In genomic region chr10:27192284-27192683, GRCh38 we compare ENCODE assay signal across 10 cellular contexts. TPM values are rescaled to one million over a fixed set of nuclear protein-coding genes. Genes with fewer than 3 reads are reported as not detected.
DNase-seq lines count a peak whose midpoint lies in the region; ATAC-seq and TF ChIP-seq lines count a peak whose summit lies in the region.
"Had no signal": no experiment of that assay in that cellular context is flagged by ENCODE, and none has a peak within 500 bp of the region (broad histone marks: within the 10 kb centered on the region; RNA-seq: fewer than 3 reads in every experiment).

No MANE protein-coding gene starts in this region.

- CTCF ChIA-PET in PC-3 (lab: Charles Lee) = interaction anchor here (0.7 kb wide), 1 partner anchor 38 kb away, joined by 4 read pairs; the partner anchor contains the start of gene YME1L1

- H3K9me3 ChIP-seq in PC-3 (ENCODE audit: low read length) (no peaks in the 10 kb centered on the region), osteoblast (ENCODE audit: low read depth, low read length) (no peaks in the 10 kb centered on the region), Karpas-422 (ENCODE audit: low read length) (no peaks in the 10 kb centered on the region)
- H3K9me3 ChIP-seq: neutrophil had no signal

- H3K79me2 ChIP-seq in PC-3 (ENCODE audit: low read length) (no peaks in the 10 kb centered on the region), osteoblast (ENCODE audit: insufficient read depth, low read length) (no peaks in the 10 kb centered on the region), Karpas-422 (ENCODE audit: low read length) (no peaks in the 10 kb centered on the region)

- H3K4me2 ChIP-seq in PC-3 (ENCODE audit: low read length) (no peak overlapping the region), osteoblast (ENCODE audit: insufficient read depth, low read length) (peak overlapping the region; percentile 62), Karpas-422 (ENCODE audit: low read depth, low read length, poor library complexity, severe bottlenecking) (no peak overlapping the region)

- BruUV-seq in PC-3 (replicated peaks; lab: Mats Ljungman, UMichigan) = no TSS peak

- DNase-seq in Daoy (ENCODE audit: low read depth) (peak; percentile 91), PC-3 (peak; percentile 82), epithelial cell of esophagus (ENCODE audit: low read depth) (peak; percentile 56), osteoblast (ENCODE audit: insufficient read length, low spot score, missing footprints) (peak; percentile 93), NCI-H82 treated with DMSO at 0.1 percent for 48 hours (lab: John Stamatoyannopoulos, UW; ENCODE audit: unreplicated experiment) (no peak), Karpas-422 (no peak)
- no peak for DNase-seq in stimulated activated naive CD8-positive, alpha-beta T cell treated with anti-CD3 and anti-CD28 coated beads, Interleukin-15, Interleukin-2, amounts not matched to agents 100 U/mL and 50 U/mL, for 24 hours
- DNase-seq: SIG-M5 had no signal

- intact Hi-C loops in PC-3 (cut with micrococcal nuclease) = loop anchor here (5.0 kb wide), 1 partner anchor 35 kb away; the partner anchor contains the start of gene MASTL

- H3K27me3 ChIP-seq in PC-3 (ENCODE audit: low read length) = no peaks in the 10 kb centered on the region
- H3K27me3 ChIP-seq in osteoblast (ENCODE audit: insufficient read depth, low read length) = no peaks in the 10 kb centered on the region
- no peaks in the 10 kb centered on the region for H3K27me3 ChIP-seq in Karpas-422 (ENCODE audit: low read length)
- H3K27me3 ChIP-seq: neutrophil had no signal

- H3K27ac ChIP-seq in PC-3 (ENCODE audit: low read length) (peak overlapping the region; percentile 43; the same call in 1 of the 2 replicates), osteoblast (ENCODE audit: low read depth, low read length) (peak overlapping the region; percentile 73), Karpas-422 (ENCODE audit: low read length) (no peak overlapping the region)
- H3K27ac ChIP-seq: neutrophil had no signal

- no peak overlapping the region for H3K9ac ChIP-seq in PC-3 (ENCODE audit: low read length)
- H3K9ac ChIP-seq in Karpas-422 (ENCODE audit: low read length) = no peak overlapping the region

- POLR2A ChIA-PET in PC-3 (lab: Charles Lee; ENCODE audit: unreplicated experiment) = no interaction called here

- peaks cover 5% of the 10 kb centered on the region; the same call in 1 of the 2 replicates for H3K4me1 ChIP-seq in PC-3 (ENCODE audit: insufficient read depth, low read length)
- H3K4me1 ChIP-seq in osteoblast (ENCODE audit: insufficient read depth, low read length) = peaks cover 12% of the 10 kb centered on the region
- H3K4me1 ChIP-seq in Karpas-422 (ENCODE audit: low read length) = no peaks in the 10 kb centered on the region

- no peaks in the 10 kb centered on the region for H3F3A ChIP-seq in PC-3 (ENCODE audit: low read length, unreplicated experiment)

- H3K9me2 ChIP-seq in PC-3 (replicated peaks; ENCODE audit: low read length) = no peaks in the 10 kb centered on the region
- H3K9me2 ChIP-seq in Karpas-422 (replicated peaks; ENCODE audit: insufficient read depth, low read length) = no peaks in the 10 kb centered on the region

- H4K20me1 ChIP-seq in PC-3 (ENCODE audit: low read length) (no peaks in the 10 kb centered on the region), osteoblast (ENCODE audit: insufficient read depth, low read length) (no peaks in the 10 kb centered on the region), Karpas-422 (ENCODE audit: insufficient read depth, low read depth, low read length) (no peaks in the 10 kb centered on the region)

- H3K4me3 ChIP-seq in PC-3 (ENCODE audit: low read length) = no peak overlapping the region
- no peak overlapping the region for H3K4me3 ChIP-seq in epithelial cell of esophagus (ENCODE audit: low read length)
- H3K4me3 ChIP-seq in osteoblast (ENCODE audit: insufficient read depth, low read length) = no peak overlapping the region
- H3K4me3 ChIP-seq in Karpas-422 (ENCODE audit: low read length) = no peak overlapping the region

- TF ChIP-seq CTCF in PC-3 (conservative IDR thresholded peaks at IDR 0.05; ENCODE audit: low read depth, low read length) = no peak
- no peak for TF ChIP-seq CTCF in epithelial cell of esophagus (IDR thresholded peaks at IDR 0.05; ENCODE audit: insufficient read depth, low read depth, low read length, missing control alignments)
- TF ChIP-seq CTCF in osteoblast (IDR thresholded peaks at IDR 0.05; ENCODE audit: extremely low read depth, low read depth, low read length) = no peak

- H2AFZ ChIP-seq in PC-3 (ENCODE audit: low read length) (no peak overlapping the region), osteoblast (ENCODE audit: low read length) (no peak overlapping the region), Karpas-422 (ENCODE audit: low read length) (no peak overlapping the region)

- H3K36me3 ChIP-seq in PC-3 (ENCODE audit: low read depth, low read length) (no peaks in the 10 kb centered on the region), osteoblast (ENCODE audit: insufficient read depth, low read length) (peaks cover 3% of the 10 kb centered on the region), Karpas-422 (ENCODE audit: insufficient read depth, low read length) (peaks cover 3% of the 10 kb centered on the region; the same call in 1 of the 2 replicates)

- ATAC-seq in PC-3 (peak; percentile 98), HG03439 (IDR thresholded peaks at IDR 0.05; ENCODE audit: unreplicated experiment) (no peak)
- ATAC-seq in stimulated activated naive CD8-positive, alpha-beta T cell treated with anti-CD3 and anti-CD28 coated beads, Interleukin-15, Interleukin-2, amounts not matched to agents 100 U/mL and 50 U/mL, for 24 hours = no peak

RNA-seq across cellular contexts. Expression of gene MASTL, which starts 37.1 kb away (rescaled TPM):
- 15.1 and 15.3 TPM in 2 replicates for total RNA-seq in Daoy (2014; rRNA removed; shearing (Covaris generic))
- total RNA-seq in PC-3 (2014; rRNA removed) (18.6 and 21.2 TPM in 2 replicates), osteoblast (10.1 and 13.0 TPM in 2 replicates)
- total RNA-seq in Karpas-422 (2014; rRNA removed; shearing (Covaris generic); ENCODE audit: low replicate concordance) = 18.3 and 21.2 TPM in 2 replicates

RNA-seq across cellular contexts. Expression of gene YME1L1, which starts 38.1 kb away (rescaled TPM):
- total RNA-seq in Daoy (2014; rRNA removed; shearing (Covaris generic)) = 101 and 126 TPM in 2 replicates
- 71.6 and 87.9 TPM in 2 replicates for total RNA-seq in PC-3 (2014; rRNA removed)
- 92.3 and 93.7 TPM in 2 replicates for total RNA-seq in osteoblast
- total RNA-seq in Karpas-422 (2014; rRNA removed; shearing (Covaris generic); ENCODE audit: low replicate concordance) = 51.5 and 121 TPM in 2 replicates

RNA-seq across cellular contexts. Expression of gene ACBD5, which starts 48.3 kb away (rescaled TPM):
- total RNA-seq in Daoy (2014; rRNA removed; shearing (Covaris generic)) = 16.9 and 32.6 TPM in 2 replicates
- total RNA-seq in PC-3 (2014; rRNA removed) (10.7 and 12.3 TPM in 2 replicates), osteoblast (23.2 and 25.3 TPM in 2 replicates)
- 18.3 and 18.4 TPM in 2 replicates for total RNA-seq in Karpas-422 (2014; rRNA removed; shearing (Covaris generic); ENCODE audit: low replicate concordance)

Comparison
In these comparisons a context has a peak if more than half of its experiments do, and no peak if none do; other contexts are left out.
1. DNase-seq: peak in Daoy (single experiment), PC-3 (single experiment), epithelial cell of esophagus (single experiment) and osteoblast (single experiment); none in stimulated activated naive CD8-positive, alpha-beta T cell treated with anti-CD3 and anti-CD28 coated beads, Interleukin-15, Interleukin-2, amounts not matched to agents 100 U/mL and 50 U/mL, for 24 hours (single experiment), NCI-H82 treated with DMSO at 0.1 percent for 48 hours (single experiment) and Karpas-422 (single experiment).